In the genomic region with DNA sequence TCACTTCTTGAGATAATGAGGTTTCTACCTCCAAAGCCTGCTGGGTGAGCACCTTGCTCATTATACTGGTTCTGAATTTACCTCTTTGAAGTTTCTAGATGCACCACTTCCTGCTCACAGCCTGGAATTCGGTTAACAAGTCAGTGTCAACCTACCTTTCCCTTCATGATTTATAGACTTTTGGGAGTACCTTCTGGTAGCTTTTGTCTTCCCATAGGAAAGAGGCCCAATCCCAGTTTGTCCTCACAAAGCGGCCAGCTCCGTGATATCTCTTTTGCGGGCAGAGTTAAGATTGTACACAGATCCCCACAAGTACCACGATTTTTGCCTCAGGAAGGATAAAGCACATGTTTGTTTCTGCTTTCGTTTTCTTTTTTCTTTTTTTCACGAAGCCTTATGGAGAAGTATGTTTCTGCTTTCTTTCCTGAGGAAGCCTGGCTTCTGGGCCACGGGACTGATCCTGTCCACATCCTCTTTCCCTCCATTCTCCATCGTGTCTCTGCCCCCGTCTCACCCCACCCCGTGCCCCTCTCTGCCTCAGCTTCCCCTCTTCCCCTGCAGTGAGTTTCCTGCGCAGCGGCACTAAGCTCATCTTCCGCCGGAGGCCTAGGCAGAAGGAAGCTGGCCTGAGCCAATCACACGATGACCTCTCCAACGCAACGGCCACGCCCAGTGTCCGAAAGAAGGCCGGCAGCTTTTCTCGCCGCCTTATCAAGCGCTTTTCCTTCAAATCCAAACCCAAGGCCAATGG, we compare ENCODE assay signal across 9 cellular contexts. TPM values are rescaled to one million over a fixed set of nuclear protein-coding genes. Genes with fewer than 3 reads are reported as not detected.
DNase-seq lines count a peak whose midpoint lies in the region; ATAC-seq and TF ChIP-seq lines count a peak whose summit lies in the region.
"Had no signal": no experiment of that assay in that cellular context is flagged by ENCODE, and none has a peak within 500 bp of the region (broad histone marks: within the 10 kb centered on the region; RNA-seq: fewer than 3 reads in every experiment).

No MANE protein-coding gene starts in this region.

- ATAC-seq in left colon (peak; percentile 13), GM21360 (IDR thresholded peaks at IDR 0.05; ENCODE audit: unreplicated experiment) (no peak), HG03520 (IDR thresholded peaks at IDR 0.05; ENCODE audit: unreplicated experiment) (no peak), GM19023 (IDR thresholded peaks at IDR 0.05; ENCODE audit: unreplicated experiment) (no peak)

- no peak overlapping the region for H3K27ac ChIP-seq in hepatocyte

- WGBS in hepatocyte (ENCODE audit: low lambda C conversion rate, missing lambda C conversion rate), result 89% methylated on average over 24 of the region's 24 CpGs

- H3K4me1 ChIP-seq in hepatocyte (ENCODE audit: insufficient read depth), result no peaks in the 10 kb centered on the region

- no peaks in the 10 kb centered on the region for H3K36me3 ChIP-seq in hepatocyte (replicated peaks; ENCODE audit: insufficient read depth, low read depth)

- no peak overlapping the region for H3K4me2 ChIP-seq in hepatocyte

- H4K20me1 ChIP-seq in hepatocyte (ENCODE audit: insufficient read depth, poor library complexity, severe bottlenecking), result no peaks in the 10 kb centered on the region

- intact Hi-C loops in left colon (cut with DNase I, micrococcal nuclease), result no loop called here

- no peak for TF ChIP-seq CTCF in hepatocyte (IDR thresholded peaks at IDR 0.05; ENCODE audit: poor library complexity)

- no peaks in the 10 kb centered on the region for H3K27me3 ChIP-seq in hepatocyte

- H2AFZ ChIP-seq in hepatocyte, result no peak overlapping the region

- peak; percentile 67 to 71 for DNase-seq in NOMO-1 (lab: John Stamatoyannopoulos, UW; ENCODE audit: unreplicated experiment in 2 of 2)
- peak; percentile 34 for DNase-seq in activated naive CD4-positive, alpha-beta T cell treated with anti-CD3 and anti-CD28 coated beads, Interleukin-2, amount 50 U/mL, for 16 hours
- DNase-seq in left colon, result peak in 1 of 2 donors; percentile 49
- DNase-seq in stimulated activated naive CD4-positive, alpha-beta T cell treated with Interleukin-2 at 50 U/mL for 16 hours (lab: John Stamatoyannopoulos, UW), result peak; percentile 4
- DNase-seq in hepatocyte (ENCODE audit: low spot score), result no peak
- DNase-seq: kidney glomerular epithelial cell had no signal

- no peaks in the 10 kb centered on the region for H3K9me3 ChIP-seq in hepatocyte (ENCODE audit: low read depth)

- H3K79me2 ChIP-seq in hepatocyte, result no peaks in the 10 kb centered on the region

- H3K4me3 ChIP-seq in hepatocyte, result no peak overlapping the region

- no peaks in the 10 kb centered on the region for H3K9me2 ChIP-seq in hepatocyte (replicated peaks; ENCODE audit: insufficient read depth)

RNA-seq across cellular contexts. Expression of a gene that starts 5.7 kb away (rescaled TPM):
- total RNA-seq in left colon (10 to 100 TPM; 34.9 to 35.7 TPM), hepatocyte (10.9 and 25.3 TPM in 2 replicates)
- 16.4 and 19.8 TPM in 2 replicates for polyA plus RNA-seq in hepatocyte

RNA-seq across cellular contexts. Expression of a gene that starts 8.5 kb away (rescaled TPM):
- total RNA-seq in left colon, result 10 to 100 TPM; 26.6 to 43.7 TPM
- 5.2 and 9.7 TPM in 2 replicates for total RNA-seq in hepatocyte
- 7.4 and 10.2 TPM in 2 replicates for polyA plus RNA-seq in hepatocyte

RNA-seq across cellular contexts. Expression of a gene that starts 14.0 kb away (rescaled TPM):
- total RNA-seq in left colon (10 to 100 TPM; 32.4 to 50.3 TPM), hepatocyte (27.5 and 28.1 TPM in 2 replicates)
- polyA plus RNA-seq in hepatocyte, result 76.2 and 82.7 TPM in 2 replicates

RNA-seq across cellular contexts. Expression of a gene that starts 31.0 kb away (rescaled TPM):
- total RNA-seq in left colon (10 to 100 TPM; 16.1 to 26.1 TPM), hepatocyte (10.9 and 11.9 TPM in 2 replicates)
- polyA plus RNA-seq in hepatocyte, result 34.5 and 37.7 TPM in 2 replicates

RNA-seq across cellular contexts. Expression of a gene that starts 33.2 kb away (rescaled TPM):
- total RNA-seq in left colon (not detected), hepatocyte (not detected in 2 replicates)
- polyA plus RNA-seq in hepatocyte, result 0.45 and 0.99 TPM in 2 replicates
